Comparison of ENCODE assay signal across 10 cellular contexts in genomic region chr5:129031886-129032683, GRCh38.
"Had no signal": no experiment of that assay in that cellular context is flagged by ENCODE, and none has a peak within 500 bp of the region (broad histone marks: within the 10 kb centered on the region; RNA-seq: fewer than 3 reads in every experiment).

No MANE protein-coding gene starts in this region.

- DNase-seq: H9, HCEC 1CT, HFFc6, IMR-90, KBM-7 had no signal

- H3K4me2 ChIP-seq: GM23338, KMS-11 had no signal

- H3K4me3 ChIP-seq: GM23338 had no signal

- H3K9ac ChIP-seq: KMS-11 had no signal

- H2AFZ ChIP-seq: GM23338 had no signal

- FAIRE-seq: H1, H54 had no signal

- ATAC-seq: GM23338 had no signal

- H3K27ac ChIP-seq: HL-60, KMS-11 had no signal
